18 cellular contexts compared by ENCODE assay signal in the genomic region with DNA sequence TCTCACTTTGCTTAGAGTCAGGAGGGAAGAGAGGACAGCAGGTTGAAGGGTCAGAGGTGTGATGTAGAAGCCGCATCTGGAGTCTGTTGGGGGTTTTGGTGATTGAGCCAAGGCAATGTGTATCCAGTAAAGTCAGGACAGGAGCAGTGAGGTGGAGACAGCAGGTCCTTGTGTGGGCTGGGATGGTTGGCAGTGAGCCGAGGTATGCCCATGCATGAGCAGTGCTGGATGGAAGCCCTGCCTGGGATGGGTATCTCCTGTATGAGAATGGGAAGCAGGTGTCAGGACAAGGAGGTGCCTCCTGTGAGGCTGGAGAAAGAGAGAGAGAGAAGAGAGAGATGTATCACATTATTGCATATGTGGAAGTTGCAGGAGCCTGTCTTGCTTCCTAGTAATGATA.
"Had no signal": no experiment of that assay in that cellular context is flagged by ENCODE, and none has a peak within 500 bp of the region (broad histone marks: within the 10 kb centered on the region; RNA-seq: fewer than 3 reads in every experiment).

No MANE protein-coding gene starts in this region.

- H3K27ac Mint-ChIP-seq: naive B cell; nephron; stimulated activated memory B cell treated with anti-CD40 and anti-IgM and Interleukin-4, amounts not matched to agents 10 μg/mL and 1 μg/mL and 100 μg/mL, for 72 hours; stimulated activated naive CD8-positive, alpha-beta T cell treated with anti-CD3 and anti-CD28 coated beads, Interleukin-15, Interleukin-2, amounts not matched to agents 100 ng/mL and 50 ng/mL, for 24 hours had no signal

- H3K4me1 Mint-ChIP-seq: naive B cell; nephron; stimulated activated memory B cell treated with anti-CD40 and anti-IgM and Interleukin-4, amounts not matched to agents 10 μg/mL and 1 μg/mL and 100 μg/mL, for 72 hours had no signal

- H3K27me3 ChIP-seq: dorsolateral prefrontal cortex, neutrophil, sigmoid colon, tibial nerve, upper lobe of right lung had no signal

- H3K4me3 Mint-ChIP-seq: naive B cell; nephron; stimulated activated memory B cell treated with anti-CD40 and anti-IgM and Interleukin-4, amounts not matched to agents 10 μg/mL and 1 μg/mL and 100 μg/mL, for 72 hours; stimulated activated naive CD8-positive, alpha-beta T cell treated with anti-CD3 and anti-CD28 coated beads, Interleukin-15, Interleukin-2, amounts not matched to agents 100 ng/mL and 50 ng/mL, for 24 hours had no signal

- H3K36me3 ChIP-seq: neutrophil, sigmoid colon, upper lobe of right lung had no signal

- H3K27me3 Mint-ChIP-seq: naive B cell; stimulated activated memory B cell treated with anti-CD40 and anti-IgM and Interleukin-4, amounts not matched to agents 10 μg/mL and 1 μg/mL and 100 μg/mL, for 72 hours; stimulated activated naive CD8-positive, alpha-beta T cell treated with anti-CD3 and anti-CD28 coated beads, Interleukin-15, Interleukin-2, amounts not matched to agents 100 ng/mL and 50 ng/mL, for 24 hours had no signal

- DNase-seq: caudate nucleus; cortex of kidney; effector CD8-positive, alpha-beta T cell; mesendoderm; naive B cell; sigmoid colon; stimulated activated CD4-positive, alpha-beta T cell treated with anti-CD3 and anti-CD28 coated beads, Interleukin-12 subunit alpha, Interleukin-12 subunit beta, amount 100 ng/mL, for 4 hours; stimulated activated CD4-positive, alpha-beta T cell treated with anti-CD3 and anti-CD28 coated beads, Interleukin-4, amount 100 ng/mL, for 1 hour; stimulated activated CD8-positive, alpha-beta memory T cell treated with anti-CD3 and anti-CD28 coated beads, Interleukin-4, amount 100 ng/mL, for 48 hours had no signal

- H3K27ac ChIP-seq: dorsolateral prefrontal cortex, neutrophil, sigmoid colon, skin epidermis, tibial nerve, upper lobe of right lung had no signal

- ATAC-seq: esophagus mucosa; stimulated activated memory B cell treated with anti-CD40 and anti-IgM and Interleukin-4, amounts not matched to agents 10 μg/mL and 1 μg/mL and 100 μg/mL, for 72 hours; upper lobe of right lung had no signal

- H3K4me1 ChIP-seq: sigmoid colon, tibial nerve, upper lobe of right lung had no signal

- H3K4me3 ChIP-seq: dorsolateral prefrontal cortex, sigmoid colon, skin epidermis, tibial nerve, upper lobe of right lung had no signal
